9 cellular contexts compared by ENCODE assay signal in the genomic region with DNA sequence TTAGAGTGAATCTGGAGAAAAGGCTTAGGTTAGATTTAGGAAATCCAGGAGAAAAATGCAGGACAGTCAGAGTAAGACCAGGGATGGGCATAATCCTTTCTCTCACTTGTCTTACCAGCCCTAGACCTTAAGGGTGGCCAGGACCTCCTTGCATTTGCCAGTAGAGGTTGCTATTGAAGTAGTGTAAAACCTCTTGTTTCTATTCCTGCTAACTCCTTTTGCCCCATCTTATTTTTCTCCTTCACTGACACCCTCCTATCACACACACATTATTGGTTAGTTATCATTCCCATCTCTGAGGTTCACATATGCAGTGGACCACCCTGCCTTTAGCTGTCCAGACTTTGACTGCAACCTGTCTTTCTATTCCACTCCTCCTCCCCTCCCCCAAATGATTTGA.
DNase-seq lines count a peak whose midpoint lies in the region; TF ChIP-seq lines count a peak whose summit lies in the region.
"Had no signal": no experiment of that assay in that cellular context is flagged by ENCODE, and none has a peak within 500 bp of the region (broad histone marks: within the 10 kb centered on the region; RNA-seq: fewer than 3 reads in every experiment).

No MANE protein-coding gene starts in this region.

- H3K4me1 ChIP-seq in esophagus (ENCODE audit: control insufficient read depth in 2 of 2, insufficient read depth in 2 of 2, low read length in 1 of 2) (peaks cover 4 to 7% of the 10 kb centered on the region in 2 donors), sigmoid colon (peaks cover 0 to 66% (median 60%) of the 10 kb centered on the region in 4 donors)

- intact Hi-C loops in sigmoid colon (cut with DNase I) = no loop called here

- no peaks in the 10 kb centered on the region for H3K36me3 ChIP-seq in esophagus (ENCODE audit: control insufficient read depth in 2 of 2, insufficient read depth in 2 of 2, low read length in 1 of 2)
- peaks cover 0 to 15% (median 0%) of the 10 kb centered on the region in 4 donors for H3K36me3 ChIP-seq in sigmoid colon

- DNase-seq in GM12864 (ENCODE audit: low read depth) = no peak
- DNase-seq in NCI-H460 (ENCODE audit: extremely low read depth, low read depth) = peak; percentile 32
- no peak for DNase-seq in sigmoid colon
- no peak for DNase-seq in activated CD8-positive, alpha-beta memory T cell treated with anti-CD3 and anti-CD28 coated beads, Interleukin-2, amount 50 U/mL, for 4 hours
- no peak for DNase-seq in NCI-H524 treated with DMSO at 0.1 percent for 48 hours (lab: John Stamatoyannopoulos, UW)
- DNase-seq in activated T-cell treated with anti-CD3 and anti-CD28 coated beads, Interleukin-2, amount 50 U/mL, for 24 hours = no peak
- no peak for DNase-seq in activated effector memory CD4-positive, alpha-beta T cell treated with anti-CD3 and anti-CD28 coated beads, Interleukin-2, amount 50 U/mL, for 16 hours
- DNase-seq: activated CD8-positive, alpha-beta memory T cell treated with anti-CD3 and anti-CD28 coated beads for 24 hours had no signal

- H3K4me1 Mint-ChIP-seq in activated T-cell treated with anti-CD3 and anti-CD28 coated beads, Interleukin-2, amount 50 U/mL, for 24 hours (ENCODE audit: low read depth) = peaks cover 4% of the 10 kb centered on the region

- H3K36me3 Mint-ChIP-seq in activated T-cell treated with anti-CD3 and anti-CD28 coated beads, Interleukin-2, amount 50 U/mL, for 24 hours (ENCODE audit: low read depth) = peaks cover 2% of the 10 kb centered on the region

- no peak for TF ChIP-seq EP300 in sigmoid colon (IDR thresholded peaks at IDR 0.05)

- no peak overlapping the region for H3K4me3 ChIP-seq in GM12864 (ENCODE audit: low read depth, low read length)
- H3K4me3 ChIP-seq in esophagus (ENCODE audit: low read depth in 1 of 2, low read length in 2 of 2) = no peak overlapping the region
- H3K4me3 ChIP-seq in sigmoid colon = no peak overlapping the region

- no peak for TF ChIP-seq POLR2A in sigmoid colon (IDR thresholded peaks at IDR 0.05)

- H3K27me3 ChIP-seq in esophagus (ENCODE audit: control insufficient read depth in 1 of 2, insufficient read depth in 2 of 2, low read length in 2 of 2) (no peaks in the 10 kb centered on the region), sigmoid colon (no peaks in the 10 kb centered on the region)

- TF ChIP-seq CTCF in GM12864 (IDR thresholded peaks at IDR 0.05; ENCODE audit: low read depth, low read length, missing control alignments) = peak; percentile 41
- peak in 3 of 4 experiments; percentile 13 to 29 (median 16) for TF ChIP-seq CTCF in sigmoid colon (IDR thresholded peaks at IDR 0.05)

- H3K27ac Mint-ChIP-seq in activated T-cell treated with anti-CD3 and anti-CD28 coated beads, Interleukin-2, amount 50 U/mL, for 24 hours = no peak overlapping the region

- H3K9me3 ChIP-seq in esophagus (ENCODE audit: control insufficient read depth in 2 of 2, insufficient read depth in 1 of 2, low read depth in 1 of 2, low read length in 1 of 2) = no peaks in the 10 kb centered on the region
- no peaks in the 10 kb centered on the region for H3K9me3 ChIP-seq in sigmoid colon

- H3K27me3 Mint-ChIP-seq in activated T-cell treated with anti-CD3 and anti-CD28 coated beads, Interleukin-2, amount 50 U/mL, for 24 hours = no peaks in the 10 kb centered on the region

- H3K9me3 Mint-ChIP-seq in activated T-cell treated with anti-CD3 and anti-CD28 coated beads, Interleukin-2, amount 50 U/mL, for 24 hours = no peaks in the 10 kb centered on the region

- H3K27ac ChIP-seq in esophagus (ENCODE audit: low read depth in 2 of 2, low read length in 1 of 2) (peak overlapping the region; percentile 87 to 88), sigmoid colon (peak overlapping the region; percentile 58 to 80 (median 70))

- H3K4me3 Mint-ChIP-seq in activated T-cell treated with anti-CD3 and anti-CD28 coated beads, Interleukin-2, amount 50 U/mL, for 24 hours = no peak overlapping the region
